ENCODE assay signal across 16 cellular contexts in the genomic region with DNA sequence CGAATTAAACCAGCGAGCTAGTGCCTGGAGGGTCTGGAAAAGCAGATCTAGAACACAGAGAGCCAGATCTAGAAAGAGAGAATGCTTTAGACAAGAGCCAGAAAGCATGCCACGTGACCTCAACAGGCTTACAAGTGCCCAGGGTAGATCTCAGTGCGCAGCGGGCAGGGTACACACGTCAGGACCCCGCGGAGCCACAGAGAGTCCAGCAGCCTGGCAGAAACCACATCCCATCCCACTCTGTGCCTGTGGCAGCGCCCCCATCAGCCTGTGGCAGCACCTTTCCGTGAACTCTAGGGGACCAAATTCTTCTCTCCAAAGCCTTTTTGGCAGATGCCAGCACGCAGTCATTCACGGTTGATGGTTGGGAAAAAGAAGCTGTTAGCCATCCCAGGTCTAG. TPM values are rescaled to one million over a fixed set of nuclear protein-coding genes. Genes with fewer than 3 reads are reported as not detected.
DNase-seq lines count a peak whose midpoint lies in the region; ATAC-seq and TF ChIP-seq lines count a peak whose summit lies in the region.
"Had no signal": no experiment of that assay in that cellular context is flagged by ENCODE, and none has a peak within 500 bp of the region (broad histone marks: within the 10 kb centered on the region; RNA-seq: fewer than 3 reads in every experiment).

No MANE protein-coding gene starts in this region.

- TF ChIP-seq POLR2A in GM18505 (IDR thresholded peaks at IDR 0.05; ENCODE audit: borderline replicate concordance, extremely low read depth, insufficient read depth, insufficient read length), result no peak

- H3K9me3 Mint-ChIP-seq in stimulated activated naive CD8-positive, alpha-beta T cell treated with anti-CD3 and anti-CD28 coated beads, Interleukin-15, Interleukin-2, amounts not matched to agents 100 ng/mL and 50 ng/mL, for 24 hours, result no peaks in the 10 kb centered on the region
- H3K9me3 Mint-ChIP-seq in activated CD4-positive, alpha-beta memory T cell treated with anti-CD3 and anti-CD28 coated beads for 36 hours, result no peaks in the 10 kb centered on the region
- no peaks in the 10 kb centered on the region for H3K9me3 Mint-ChIP-seq in endodermal cell

- POLR2A ChIA-PET in activated CD4-positive, alpha-beta memory T cell treated with anti-CD3 and anti-CD28 coated beads for 36 hours (lab: Charles Lee), result interaction anchor here (1.0 kb wide), 1 partner anchor 28 kb away, joined by 5 read pairs; a partner anchor contains a TSS

- no peaks in the 10 kb centered on the region for H3K27me3 Mint-ChIP-seq in stimulated activated naive CD8-positive, alpha-beta T cell treated with anti-CD3 and anti-CD28 coated beads, Interleukin-15, Interleukin-2, amounts not matched to agents 100 ng/mL and 50 ng/mL, for 24 hours
- no peaks in the 10 kb centered on the region for H3K27me3 Mint-ChIP-seq in activated CD4-positive, alpha-beta memory T cell treated with anti-CD3 and anti-CD28 coated beads for 36 hours
- no peaks in the 10 kb centered on the region for H3K27me3 Mint-ChIP-seq in endodermal cell (ENCODE audit: insufficient read depth)

- DNase-seq in stimulated activated naive CD8-positive, alpha-beta T cell treated with anti-CD3 and anti-CD28 coated beads, Interleukin-15, Interleukin-2, amounts not matched to agents 100 U/mL and 50 U/mL, for 24 hours, result no peak
- DNase-seq in activated CD4-positive, alpha-beta memory T cell treated with anti-CD3 and anti-CD28 coated beads for 36 hours, result no peak
- DNase-seq in endodermal cell, result no peak
- DNase-seq in A172 (ENCODE audit: low spot score), result no peak
- DNase-seq: adrenal gland, foreskin melanocyte, NCI-H1436, SJCRH30 had no signal

- H3K4me1 Mint-ChIP-seq in stimulated activated naive CD8-positive, alpha-beta T cell treated with anti-CD3 and anti-CD28 coated beads, Interleukin-15, Interleukin-2, amounts not matched to agents 100 ng/mL and 50 ng/mL, for 24 hours (ENCODE audit: low read depth), result peaks cover 78% of the 10 kb centered on the region
- H3K4me1 Mint-ChIP-seq in activated CD4-positive, alpha-beta memory T cell treated with anti-CD3 and anti-CD28 coated beads for 36 hours (ENCODE audit: low read depth), result peaks cover 66% of the 10 kb centered on the region
- peaks cover 20% of the 10 kb centered on the region for H3K4me1 Mint-ChIP-seq in endodermal cell

- no peak overlapping the region for H3K27ac ChIP-seq in endodermal cell (ENCODE audit: low read depth, low read length)
- H3K27ac ChIP-seq: adrenal gland, SJCRH30 had no signal

- peaks cover 18% of the 10 kb centered on the region for H3K36me3 ChIP-seq in endodermal cell (ENCODE audit: control insufficient read depth, insufficient read depth, low read length)
- H3K36me3 ChIP-seq: SJCRH30 had no signal

- peaks cover 44% of the 10 kb centered on the region for H3K36me3 Mint-ChIP-seq in stimulated activated naive CD8-positive, alpha-beta T cell treated with anti-CD3 and anti-CD28 coated beads, Interleukin-15, Interleukin-2, amounts not matched to agents 100 ng/mL and 50 ng/mL, for 24 hours (ENCODE audit: low read depth)
- peaks cover 45% of the 10 kb centered on the region for H3K36me3 Mint-ChIP-seq in activated CD4-positive, alpha-beta memory T cell treated with anti-CD3 and anti-CD28 coated beads for 36 hours
- peaks cover 21% of the 10 kb centered on the region for H3K36me3 Mint-ChIP-seq in endodermal cell (ENCODE audit: low read depth)

- intact Hi-C loops in activated CD4-positive, alpha-beta memory T cell treated with anti-CD3 and anti-CD28 coated beads for 36 hours (cut with micrococcal nuclease), result loop anchor here (5.0 kb wide), 1 partner anchor 378 kb away; a partner anchor contains a TSS

- no peak for ATAC-seq in stimulated activated naive CD8-positive, alpha-beta T cell treated with anti-CD3 and anti-CD28 coated beads, Interleukin-15, Interleukin-2, amounts not matched to agents 100 U/mL and 50 U/mL, for 24 hours
- ATAC-seq in activated CD4-positive, CD25-positive, alpha-beta regulatory T cell treated with anti-CD3 and anti-CD28 coated beads, Interleukin-2, amount 50 U/mL, for 24 hours, result no peak
- ATAC-seq in GM18520 (IDR thresholded peaks at IDR 0.05; ENCODE audit: unreplicated experiment) (no peak), GM18505 (IDR thresholded peaks at IDR 0.05; ENCODE audit: unreplicated experiment) (no peak)
- ATAC-seq: left lung had no signal

- TF ChIP-seq CTCF in endodermal cell (conservative IDR thresholded peaks at IDR 0.05), result peak; percentile 39

- H3K27me3 ChIP-seq in endodermal cell (ENCODE audit: control insufficient read depth, insufficient read depth, low read length, poor library complexity, severe bottlenecking), result no peaks in the 10 kb centered on the region
- H3K27me3 ChIP-seq: adrenal gland, left lung, SJCRH30 had no signal

- 94 to 95% methylated on average over 12 of the region's 12 CpGs for WGBS in endodermal cell (ENCODE audit: insufficient coverage in 1 of 2, insufficient read length in 1 of 2), 2 experiments

- H3K27ac Mint-ChIP-seq in stimulated activated naive CD8-positive, alpha-beta T cell treated with anti-CD3 and anti-CD28 coated beads, Interleukin-15, Interleukin-2, amounts not matched to agents 100 ng/mL and 50 ng/mL, for 24 hours, result peak overlapping the region; percentile 100
- H3K27ac Mint-ChIP-seq in activated CD4-positive, alpha-beta memory T cell treated with anti-CD3 and anti-CD28 coated beads for 36 hours, result peak overlapping the region; percentile 93
- no peak overlapping the region for H3K27ac Mint-ChIP-seq in endodermal cell

- no peak overlapping the region for H3K4me3 ChIP-seq in endodermal cell (ENCODE audit: low read length)
- H3K4me3 ChIP-seq: adrenal gland, SJCRH30 had no signal

- no peaks in the 10 kb centered on the region for H3K4me1 ChIP-seq in endodermal cell (ENCODE audit: control insufficient read depth, insufficient read depth, low read length)
- H3K4me1 ChIP-seq: SJCRH30 had no signal

- CTCF ChIA-PET in activated CD4-positive, alpha-beta memory T cell treated with anti-CD3 and anti-CD28 coated beads for 36 hours (lab: Charles Lee), result no interaction called here

- H3K4me3 Mint-ChIP-seq in stimulated activated naive CD8-positive, alpha-beta T cell treated with anti-CD3 and anti-CD28 coated beads, Interleukin-15, Interleukin-2, amounts not matched to agents 100 ng/mL and 50 ng/mL, for 24 hours, result peak overlapping the region; percentile 88
- no peak overlapping the region for H3K4me3 Mint-ChIP-seq in activated CD4-positive, alpha-beta memory T cell treated with anti-CD3 and anti-CD28 coated beads for 36 hours
- H3K4me3 Mint-ChIP-seq in endodermal cell, result no peak overlapping the region

- no peaks in the 10 kb centered on the region for H3K9me3 ChIP-seq in endodermal cell (ENCODE audit: control insufficient read depth, low read length)
- H3K9me3 ChIP-seq: adrenal gland, left lung, SJCRH30 had no signal

- H3K9ac ChIP-seq in endodermal cell (ENCODE audit: extremely low read depth, low read length, poor library complexity, severe bottlenecking), result no peak overlapping the region

RNA-seq across cellular contexts. Expression of a gene that starts 5.9 kb away (rescaled TPM):
- 100 to 1,000 TPM; 298 to 327 TPM for total RNA-seq in activated CD4-positive, alpha-beta memory T cell treated with anti-CD3 and anti-CD28 coated beads for 36 hours
- total RNA-seq in endodermal cell, result 100 to 1,000 TPM in 1 of 2 donors, 10 to 100 TPM in 1; 89.9 to 116 TPM
- 48.7 TPM for polyA plus RNA-seq in endodermal cell (2013, experiment 1 of 2)
- 35.1 TPM for polyA plus RNA-seq in endodermal cell (2013, experiment 2 of 2)
- total RNA-seq in A172 (2014; rRNA removed; shearing (Covaris generic)), result 72.5 and 108 TPM in 2 replicates

RNA-seq across cellular contexts. Expression of a gene that starts 11.8 kb away (rescaled TPM):
- total RNA-seq in activated CD4-positive, alpha-beta memory T cell treated with anti-CD3 and anti-CD28 coated beads for 36 hours, result 1 to 10 TPM; 1.5 to 1.6 TPM
- total RNA-seq in endodermal cell, result not detected
- 0.43 TPM for polyA plus RNA-seq in endodermal cell (2013, experiment 1 of 2)
- 0.58 TPM for polyA plus RNA-seq in endodermal cell (2013, experiment 2 of 2)
- not detected in 2 replicates for total RNA-seq in A172 (2014; rRNA removed; shearing (Covaris generic))

RNA-seq across cellular contexts. Expression of a gene that starts 28.9 kb away (rescaled TPM):
- total RNA-seq in activated CD4-positive, alpha-beta memory T cell treated with anti-CD3 and anti-CD28 coated beads for 36 hours, result 1,000 to 10,000 TPM; 3,181 to 3,314 TPM
- 1,000 to 10,000 TPM; 2,321 to 2,418 TPM for total RNA-seq in endodermal cell
- polyA plus RNA-seq in endodermal cell (2013, experiment 1 of 2), result 4,136 TPM
- 3,965 TPM for polyA plus RNA-seq in endodermal cell (2013, experiment 2 of 2)
- total RNA-seq in A172 (2014; rRNA removed; shearing (Covaris generic)), result 1,133 and 1,859 TPM in 2 replicates

RNA-seq across cellular contexts. Expression of a gene that starts 39.3 kb away (rescaled TPM):
- total RNA-seq in activated CD4-positive, alpha-beta memory T cell treated with anti-CD3 and anti-CD28 coated beads for 36 hours, result 1 to 10 TPM; 1.3 to 2.0 TPM
- under 1 TPM; 0.13 to 0.53 TPM for total RNA-seq in endodermal cell
- polyA plus RNA-seq in endodermal cell (2013, experiment 1 of 2), result 0.25 TPM
- polyA plus RNA-seq in endodermal cell (2013, experiment 2 of 2), result 0.29 TPM
- 0.07 and 0.47 TPM in 2 replicates for total RNA-seq in A172 (2014; rRNA removed; shearing (Covaris generic))
- total RNA-seq: adrenal gland, LHCN-M2, SJCRH30 had no signal

RNA-seq across cellular contexts. Expression of a gene that starts 44.1 kb away (rescaled TPM):
- total RNA-seq in activated CD4-positive, alpha-beta memory T cell treated with anti-CD3 and anti-CD28 coated beads for 36 hours, result not detected
- total RNA-seq in endodermal cell, result not detected
- not detected for polyA plus RNA-seq in endodermal cell (2013, experiment 1 of 2)
- not detected for polyA plus RNA-seq in endodermal cell (2013, experiment 2 of 2)
- not detected in 2 replicates for total RNA-seq in A172 (2014; rRNA removed; shearing (Covaris generic))
- total RNA-seq: adrenal gland, left lung, LHCN-M2, posterior vena cava, SJCRH30, subcutaneous adipose tissue had no signal
- polyA plus RNA-seq: adrenal gland had no signal
